27 cellular contexts compared by ENCODE assay signal in genomic region chr3:69695933-69696332, GRCh38.
"Had no signal": no experiment of that assay in that cellular context is flagged by ENCODE, and none has a peak within 500 bp of the region (broad histone marks: within the 10 kb centered on the region; RNA-seq: fewer than 3 reads in every experiment).

No MANE protein-coding gene starts in this region.

- DNase-seq: cortex of kidney; effector memory CD8-positive, alpha-beta T cell; foreskin fibroblast; heart right ventricle; hippocampal formation; islet precursor cell; left ventricle myocardium superior; lower lobe of right lung; mucosa of descending colon; naive B cell; pancreas; right lobe of liver; stimulated activated CD4-positive, alpha-beta T cell treated with anti-CD3 and anti-CD28 coated beads, Interleukin-12 subunit alpha, Interleukin-12 subunit beta, amount 100 ng/mL, for 4 hours; stimulated activated CD4-positive, alpha-beta T cell treated with anti-CD3 and anti-CD28 coated beads, Interleukin-1b, Interleukin-23, amount 100 ng/mL, for 48 hours; stimulated activated CD4-positive, alpha-beta T cell treated with anti-CD3 and anti-CD28 coated beads, Interleukin-4, amount 100 ng/mL, for 1 hour; stimulated activated CD8-positive, alpha-beta memory T cell treated with anti-CD3 and anti-CD28 coated beads, Interleukin-4, amount 100 ng/mL, for 48 hours; stimulated activated naive CD4-positive, alpha-beta T cell; stimulated activated naive CD8-positive, alpha-beta T cell treated with anti-CD3 and anti-CD28 coated beads, Interleukin-15, amount 100 ng/mL, for 72 hours; transverse colon; upper lobe of right lung; uterus had no signal

- H3K36me3 ChIP-seq: gastroesophageal sphincter, heart right ventricle, lower lobe of right lung, neutrophil, pancreas, right lobe of liver, suprapubic skin, transverse colon, upper lobe of right lung, uterus had no signal

- H3K27ac ChIP-seq: gastroesophageal sphincter, heart right ventricle, lower lobe of right lung, neutrophil, pancreas, right lobe of liver, suprapubic skin, transverse colon, upper lobe of right lung, uterus had no signal

- H3K27me3 ChIP-seq: gastroesophageal sphincter, heart right ventricle, neutrophil, pancreas, right lobe of liver, suprapubic skin, transverse colon, upper lobe of right lung, uterus had no signal

- ATAC-seq: effector memory CD8-positive, alpha-beta T cell; gastroesophageal sphincter; heart right ventricle; left ventricle myocardium superior; lower lobe of right lung; mucosa of descending colon; natural killer cell treated with Interleukin-12 subunit alpha and Interleukin-12 subunit beta and Interleukin-15 and Interleukin-18, amount 100 ng/mL, for 72 hours; pancreas; right lobe of liver; stimulated activated naive CD8-positive, alpha-beta T cell treated with anti-CD3 and anti-CD28 coated beads, Interleukin-15, amount 100 ng/mL, for 72 hours; upper lobe of right lung had no signal

- H3K4me1 ChIP-seq: lower lobe of right lung, pancreas, right lobe of liver, transverse colon, uterus had no signal

- H3K9me3 ChIP-seq: mucosa of descending colon, neutrophil, pancreas, right lobe of liver, suprapubic skin, transverse colon, upper lobe of right lung, uterus had no signal

- H3K4me2 ChIP-seq: smooth muscle cell had no signal

- H3K4me3 ChIP-seq: gastroesophageal sphincter, heart right ventricle, lower lobe of right lung, mucosa of descending colon, pancreas, right lobe of liver, smooth muscle cell, suprapubic skin, transverse colon, upper lobe of right lung, uterus had no signal

- FAIRE-seq: endometrium, pancreas had no signal
